Comparison of ENCODE assay signal across 2 cellular contexts in genomic region chr19:33779849-33780248, GRCh38.
A peak's percentile ranks its signal among the peaks of the same experiment; 100 is the strongest.
TF ChIP-seq lines count a peak whose summit lies in the region.

No MANE protein-coding gene starts in this region.

TF ChIP-seq in HepG2, 621 proteins besides CTCF, POLR2A, EP300 and RAD21:
- TF ChIP-seq ZNF768 (CRISPR knock-in tag; IDR thresholded peaks at IDR 0.05) (peak; percentile 71), ZNF75D (CRISPR knock-in tag; IDR thresholded peaks at IDR 0.05; ENCODE audit: borderline replicate concordance) (no peak), RFXANK (CRISPR knock-in tag; IDR thresholded peaks at IDR 0.05) (no peak), ZSCAN9 (CRISPR knock-in tag; IDR thresholded peaks at IDR 0.05; ENCODE audit: borderline replicate concordance) (no peak)
TF ChIP-seq in HepG2: peak in this region for 1.

TF ChIP-seq in K562, 482 proteins besides CTCF, POLR2A, EP300 and RAD21:
- peak; percentile 64 for TF ChIP-seq BCOR (IDR thresholded peaks at IDR 0.05)
- peak in 1 of 2 experiments; percentile 58; a peak in 2 of 4 replicates for TF ChIP-seq KDM1A (IDR thresholded peaks at IDR 0.05)
- TF ChIP-seq, protein P1, sequence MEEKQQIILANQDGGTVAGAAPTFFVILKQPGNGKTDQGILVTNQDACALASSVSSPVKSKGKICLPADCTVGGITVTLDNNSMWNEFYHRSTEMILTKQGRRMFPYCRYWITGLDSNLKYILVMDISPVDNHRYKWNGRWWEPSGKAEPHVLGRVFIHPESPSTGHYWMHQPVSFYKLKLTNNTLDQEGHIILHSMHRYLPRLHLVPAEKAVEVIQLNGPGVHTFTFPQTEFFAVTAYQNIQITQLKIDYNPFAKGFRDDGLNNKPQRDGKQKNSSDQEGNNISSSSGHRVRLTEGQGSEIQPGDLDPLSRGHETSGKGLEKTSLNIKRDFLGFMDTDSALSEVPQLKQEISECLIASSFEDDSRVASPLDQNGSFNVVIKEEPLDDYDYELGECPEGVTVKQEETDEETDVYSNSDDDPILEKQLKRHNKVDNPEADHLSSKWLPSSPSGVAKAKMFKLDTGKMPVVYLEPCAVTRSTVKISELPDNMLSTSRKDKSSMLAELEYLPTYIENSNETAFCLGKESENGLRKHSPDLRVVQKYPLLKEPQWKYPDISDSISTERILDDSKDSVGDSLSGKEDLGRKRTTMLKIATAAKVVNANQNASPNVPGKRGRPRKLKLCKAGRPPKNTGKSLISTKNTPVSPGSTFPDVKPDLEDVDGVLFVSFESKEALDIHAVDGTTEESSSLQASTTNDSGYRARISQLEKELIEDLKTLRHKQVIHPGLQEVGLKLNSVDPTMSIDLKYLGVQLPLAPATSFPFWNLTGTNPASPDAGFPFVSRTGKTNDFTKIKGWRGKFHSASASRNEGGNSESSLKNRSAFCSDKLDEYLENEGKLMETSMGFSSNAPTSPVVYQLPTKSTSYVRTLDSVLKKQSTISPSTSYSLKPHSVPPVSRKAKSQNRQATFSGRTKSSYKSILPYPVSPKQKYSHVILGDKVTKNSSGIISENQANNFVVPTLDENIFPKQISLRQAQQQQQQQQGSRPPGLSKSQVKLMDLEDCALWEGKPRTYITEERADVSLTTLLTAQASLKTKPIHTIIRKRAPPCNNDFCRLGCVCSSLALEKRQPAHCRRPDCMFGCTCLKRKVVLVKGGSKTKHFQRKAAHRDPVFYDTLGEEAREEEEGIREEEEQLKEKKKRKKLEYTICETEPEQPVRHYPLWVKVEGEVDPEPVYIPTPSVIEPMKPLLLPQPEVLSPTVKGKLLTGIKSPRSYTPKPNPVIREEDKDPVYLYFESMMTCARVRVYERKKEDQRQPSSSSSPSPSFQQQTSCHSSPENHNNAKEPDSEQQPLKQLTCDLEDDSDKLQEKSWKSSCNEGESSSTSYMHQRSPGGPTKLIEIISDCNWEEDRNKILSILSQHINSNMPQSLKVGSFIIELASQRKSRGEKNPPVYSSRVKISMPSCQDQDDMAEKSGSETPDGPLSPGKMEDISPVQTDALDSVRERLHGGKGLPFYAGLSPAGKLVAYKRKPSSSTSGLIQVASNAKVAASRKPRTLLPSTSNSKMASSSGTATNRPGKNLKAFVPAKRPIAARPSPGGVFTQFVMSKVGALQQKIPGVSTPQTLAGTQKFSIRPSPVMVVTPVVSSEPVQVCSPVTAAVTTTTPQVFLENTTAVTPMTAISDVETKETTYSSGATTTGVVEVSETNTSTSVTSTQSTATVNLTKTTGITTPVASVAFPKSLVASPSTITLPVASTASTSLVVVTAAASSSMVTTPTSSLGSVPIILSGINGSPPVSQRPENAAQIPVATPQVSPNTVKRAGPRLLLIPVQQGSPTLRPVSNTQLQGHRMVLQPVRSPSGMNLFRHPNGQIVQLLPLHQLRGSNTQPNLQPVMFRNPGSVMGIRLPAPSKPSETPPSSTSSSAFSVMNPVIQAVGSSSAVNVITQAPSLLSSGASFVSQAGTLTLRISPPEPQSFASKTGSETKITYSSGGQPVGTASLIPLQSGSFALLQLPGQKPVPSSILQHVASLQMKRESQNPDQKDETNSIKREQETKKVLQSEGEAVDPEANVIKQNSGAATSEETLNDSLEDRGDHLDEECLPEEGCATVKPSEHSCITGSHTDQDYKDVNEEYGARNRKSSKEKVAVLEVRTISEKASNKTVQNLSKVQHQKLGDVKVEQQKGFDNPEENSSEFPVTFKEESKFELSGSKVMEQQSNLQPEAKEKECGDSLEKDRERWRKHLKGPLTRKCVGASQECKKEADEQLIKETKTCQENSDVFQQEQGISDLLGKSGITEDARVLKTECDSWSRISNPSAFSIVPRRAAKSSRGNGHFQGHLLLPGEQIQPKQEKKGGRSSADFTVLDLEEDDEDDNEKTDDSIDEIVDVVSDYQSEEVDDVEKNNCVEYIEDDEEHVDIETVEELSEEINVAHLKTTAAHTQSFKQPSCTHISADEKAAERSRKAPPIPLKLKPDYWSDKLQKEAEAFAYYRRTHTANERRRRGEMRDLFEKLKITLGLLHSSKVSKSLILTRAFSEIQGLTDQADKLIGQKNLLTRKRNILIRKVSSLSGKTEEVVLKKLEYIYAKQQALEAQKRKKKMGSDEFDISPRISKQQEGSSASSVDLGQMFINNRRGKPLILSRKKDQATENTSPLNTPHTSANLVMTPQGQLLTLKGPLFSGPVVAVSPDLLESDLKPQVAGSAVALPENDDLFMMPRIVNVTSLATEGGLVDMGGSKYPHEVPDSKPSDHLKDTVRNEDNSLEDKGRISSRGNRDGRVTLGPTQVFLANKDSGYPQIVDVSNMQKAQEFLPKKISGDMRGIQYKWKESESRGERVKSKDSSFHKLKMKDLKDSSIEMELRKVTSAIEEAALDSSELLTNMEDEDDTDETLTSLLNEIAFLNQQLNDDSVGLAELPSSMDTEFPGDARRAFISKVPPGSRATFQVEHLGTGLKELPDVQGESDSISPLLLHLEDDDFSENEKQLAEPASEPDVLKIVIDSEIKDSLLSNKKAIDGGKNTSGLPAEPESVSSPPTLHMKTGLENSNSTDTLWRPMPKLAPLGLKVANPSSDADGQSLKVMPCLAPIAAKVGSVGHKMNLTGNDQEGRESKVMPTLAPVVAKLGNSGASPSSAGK (IDR thresholded peaks at IDR 0.05), result no peak
- TF ChIP-seq RBM25 (IDR thresholded peaks at IDR 0.05; ENCODE audit: low read depth, low read length, severe bottlenecking), result peak; percentile 88
- TF ChIP-seq HNRNPUL1 (IDR thresholded peaks at IDR 0.05; ENCODE audit: low read length), result no peak
- peak; percentile 72 for TF ChIP-seq ZFP36 (IDR thresholded peaks at IDR 0.05; ENCODE audit: low read depth, low read length, partially characterized antibody)
- TF ChIP-seq GATAD2B (IDR thresholded peaks at IDR 0.05; ENCODE audit: borderline replicate concordance), result no peak
- TF ChIP-seq SMARCA5 (IDR thresholded peaks at IDR 0.05), result 0 out of 2 replicates have a peak, but pooled peaks have one; percentile 16
TF ChIP-seq in K562: peak in this region for 5.
